Comparison of ENCODE assay signal across 24 cellular contexts in the genomic region with DNA sequence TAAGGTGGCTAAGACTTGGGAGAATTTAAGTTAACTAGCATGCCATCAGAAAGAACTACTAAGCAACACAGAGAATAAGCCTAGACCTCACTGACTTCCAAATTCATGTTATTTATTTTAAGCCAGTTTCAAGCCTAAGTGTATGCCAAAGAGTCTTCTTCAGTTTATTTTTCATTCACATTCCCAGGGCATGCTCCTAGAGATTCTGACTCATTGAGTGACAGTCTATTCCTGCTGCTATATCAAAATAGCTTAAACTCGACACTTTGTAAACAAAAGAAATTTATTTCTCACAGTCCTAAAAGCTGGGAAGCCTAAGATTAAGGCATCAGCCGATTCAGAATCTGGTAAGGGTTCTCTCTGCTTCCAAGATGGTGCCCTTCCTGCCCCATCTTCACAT.
"Had no signal": no experiment of that assay in that cellular context is flagged by ENCODE, and none has a peak within 500 bp of the region (broad histone marks: within the 10 kb centered on the region; RNA-seq: fewer than 3 reads in every experiment).

No MANE protein-coding gene starts in this region.

- ATAC-seq: gastroesophageal sphincter; left cardiac atrium; right lobe of liver; stimulated activated naive B cell treated with anti-CD40 and anti-IgM and Interleukin-4, amounts not matched to agents 10 μg/mL and 1 μg/mL and 100 μg/mL, for 72 hours; T-helper 17 cell had no signal

- DNase-seq: activated CD4-positive, alpha-beta memory T cell treated with anti-CD3 and anti-CD28 coated beads for 36 hours; activated CD4-positive, alpha-beta T cell treated with anti-CD3 and anti-CD28 coated beads, Interleukin-2, amount 10 ng/mL, durations not matched to agents 24 days and 14 days; activated CD4-positive, CD25-positive, alpha-beta regulatory T cell treated with anti-CD3 and anti-CD28 coated beads, Interleukin-2, amount 50 U/mL, for 72 hours; activated CD8-positive, alpha-beta memory T cell treated with anti-CD3 and anti-CD28 coated beads, Interleukin-2, amount 50 U/mL, for 4 hours; activated gamma-delta T cell; activated naive CD4-positive, alpha-beta T cell treated with anti-CD3 and anti-CD28 coated beads, Interleukin-2, amount 10 ng/mL, durations not matched to agents 7 days and 5 days; activated naive CD8-positive, alpha-beta T cell treated with anti-CD3 and anti-CD28 coated beads, Interleukin-2, amount 10 ng/mL, durations not matched to agents 7 days and 5 days; activated T-cell treated with anti-CD3 and anti-CD28 coated beads, Interleukin-2, amount 50 U/mL, for 1 hour; amniotic stem cell; colonic mucosa; dorsolateral prefrontal cortex; effector memory CD4-positive, alpha-beta T cell; left cardiac atrium; naive B cell; nephron progenitor cell; right lobe of liver; stimulated activated CD4-positive, alpha-beta T cell treated with anti-CD3 and anti-CD28 coated beads, Interleukin-1b, Interleukin-23, amount 100 ng/mL, for 48 hours; stimulated activated CD4-positive, alpha-beta T cell treated with anti-CD3 and anti-CD28 coated beads, Interleukin-4, amount 100 ng/mL, for 4 hours; stimulated activated naive B cell treated with anti-CD40 and anti-IgM and Interleukin-4, amounts not matched to agents 10 μg/mL and 1 μg/mL and 100 μg/mL, for 72 hours; stomach; T-helper 17 cell; T1000; thyroid gland had no signal
